ENCODE assay signal across 10 cellular contexts in the genomic region with DNA sequence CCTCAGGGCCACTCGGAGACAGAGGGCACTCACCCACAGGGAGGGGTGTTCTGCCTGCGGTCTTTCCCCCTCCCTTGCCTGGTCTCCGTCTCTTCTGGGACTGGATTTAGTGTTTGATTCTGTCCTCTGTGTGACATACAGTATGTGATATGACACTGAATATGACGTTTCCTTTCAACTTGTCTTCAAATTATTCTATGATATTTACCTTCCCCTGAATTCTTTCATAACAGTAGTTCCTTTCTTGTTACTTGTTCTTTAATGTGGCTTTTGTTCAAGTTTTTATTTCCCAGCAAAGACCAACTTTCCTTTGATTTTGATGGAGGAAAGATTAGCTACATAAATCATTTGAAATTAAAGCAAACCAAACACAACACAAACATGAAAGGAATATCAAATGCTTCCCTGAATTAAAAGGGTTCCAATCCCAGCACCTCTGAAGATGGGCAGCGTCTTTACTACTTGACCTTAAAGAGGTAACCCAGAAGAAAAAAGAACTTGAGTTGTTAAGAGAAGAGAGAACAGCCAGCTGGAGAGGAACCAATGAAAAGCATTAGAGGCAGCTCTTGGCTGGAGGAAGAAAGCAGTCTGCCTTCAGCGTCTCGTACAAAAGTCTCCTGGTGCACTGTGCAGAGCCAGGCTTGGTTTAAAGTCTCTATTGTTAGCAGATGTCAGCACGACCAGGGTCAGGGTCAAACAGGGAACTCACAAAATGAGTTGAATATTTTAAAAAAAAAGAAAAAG. TPM values are rescaled to one million over a fixed set of nuclear protein-coding genes. Genes with fewer than 3 reads are reported as not detected.
DNase-seq lines count a peak whose midpoint lies in the region; ATAC-seq and TF ChIP-seq lines count a peak whose summit lies in the region.
"Had no signal": no experiment of that assay in that cellular context is flagged by ENCODE, and none has a peak within 500 bp of the region (broad histone marks: within the 10 kb centered on the region; RNA-seq: fewer than 3 reads in every experiment).

No MANE protein-coding gene starts in this region.

- H3K4me3 ChIP-seq in PC-3 (ENCODE audit: low read length) (no peak overlapping the region), mammary epithelial cell (replicated peaks in 1 of 3; ENCODE audit: insufficient read depth in 1 of 3, low read depth in 2 of 3, low read length in 3 of 3) (no peak overlapping the region), sigmoid colon (no peak overlapping the region), body of pancreas (no peak overlapping the region)

- TF ChIP-seq POLR2A in sigmoid colon (IDR thresholded peaks at IDR 0.05) (no peak), body of pancreas (IDR thresholded peaks at IDR 0.05) (no peak)

- H3K4me2 ChIP-seq in PC-3 (ENCODE audit: low read length) (no peak overlapping the region), mammary epithelial cell (ENCODE audit: insufficient read depth, low read depth, low read length) (no peak overlapping the region)

- TF ChIP-seq CTCF in PC-3 (conservative IDR thresholded peaks at IDR 0.05; ENCODE audit: low read depth, low read length) (no peak), mammary epithelial cell (conservative IDR thresholded peaks at IDR 0.05 in 1 of 2, IDR thresholded peaks at IDR 0.05 in 1 of 2; ENCODE audit: extremely low read depth in 1 of 2, insufficient read depth in 1 of 2, low read depth in 1 of 2, low read length in 2 of 2) (no peak), sigmoid colon (IDR thresholded peaks at IDR 0.05) (no peak), body of pancreas (IDR thresholded peaks at IDR 0.05) (no peak)

- TF ChIP-seq EP300 in sigmoid colon (IDR thresholded peaks at IDR 0.05) = peak in 2 of 4 donors; percentile 40 to 68

- H2AFZ ChIP-seq in PC-3 (ENCODE audit: low read length) (peak overlapping the region; percentile 45; the same call in 1 of the 2 replicates), mammary epithelial cell (ENCODE audit: low read depth, low read length) (peak overlapping the region; percentile 50)

- intact Hi-C loops in PC-3 (cut with micrococcal nuclease) (no loop called here), mammary epithelial cell (cut with micrococcal nuclease) (no loop called here), sigmoid colon (cut with DNase I) (no loop called here), body of pancreas (cut with DNase I) (no loop called here)

- H3K9me3 ChIP-seq in PC-3 (ENCODE audit: low read length) (no peaks in the 10 kb centered on the region), mammary epithelial cell (replicated peaks; ENCODE audit: insufficient read depth, low read length) (no peaks in the 10 kb centered on the region), sigmoid colon (no peaks in the 10 kb centered on the region), body of pancreas (no peaks in the 10 kb centered on the region)

- in situ Hi-C loops in mammary epithelial cell (cut with MboI; ENCODE audit: low sequenced_read_pairs in 2 of 2) = no loop called here

- BruUV-seq in PC-3 (replicated peaks; lab: Mats Ljungman, UMichigan) (no TSS peak), mammary epithelial cell (replicated peaks; lab: Mats Ljungman, UMichigan) (no TSS peak)

- H3K9me2 ChIP-seq in PC-3 (replicated peaks; ENCODE audit: low read length) = no peaks in the 10 kb centered on the region

- H3K27ac ChIP-seq in PC-3 (ENCODE audit: low read length) = no peak overlapping the region
- H3K27ac ChIP-seq in mammary epithelial cell (ENCODE audit: insufficient read depth, low read depth, low read length) = no peak overlapping the region
- peak overlapping the region; percentile 52 for H3K27ac ChIP-seq in layer of hippocampus (ENCODE audit: low read depth, low read length)
- H3K27ac ChIP-seq in sigmoid colon = peak overlapping the region; percentile 78 to 84 (median 80)
- H3K27ac ChIP-seq in body of pancreas = no peak overlapping the region

- CTCF ChIA-PET in PC-3 (lab: Charles Lee) = interaction anchor here (0.5 to 1.0 kb wide), 2 partner anchors 55 to 835 kb away, joined by 3 read pairs; no protein-coding TSS in a partner anchor
- CTCF ChIA-PET in mammary epithelial cell (lab: Charles Lee; ENCODE audit: low non-redundant PET) = interaction anchor here (0.6 to 0.7 kb wide), 2 partner anchors 23 to 216 kb away, joined by 3 read pairs; no protein-coding TSS in a partner anchor

- 14% methylated on average over 8 of the region's 8 CpGs for WGBS in mammary epithelial cell (ENCODE audit: low coverage, missing lambda C conversion rate)
- 14 to 35% methylated on average over 8 of the region's 8 CpGs for WGBS in sigmoid colon, 2 donors
- WGBS in body of pancreas, 2 donors = 37 to 42% methylated on average over 8 of the region's 8 CpGs

- H3K36me3 ChIP-seq in PC-3 (ENCODE audit: low read depth, low read length) (no peaks in the 10 kb centered on the region), mammary epithelial cell (ENCODE audit: insufficient read depth, low read length) (no peaks in the 10 kb centered on the region), sigmoid colon (no peaks in the 10 kb centered on the region), body of pancreas (replicated peaks in 1 of 2; ENCODE audit: insufficient read depth in 1 of 2, low read depth in 2 of 2) (no peaks in the 10 kb centered on the region)

- H3K4me1 ChIP-seq in PC-3 (ENCODE audit: insufficient read depth, low read length) = no peaks in the 10 kb centered on the region
- H3K4me1 ChIP-seq in mammary epithelial cell (ENCODE audit: insufficient read depth, low read length) = peaks cover 7% of the 10 kb centered on the region
- H3K4me1 ChIP-seq in sigmoid colon = peaks cover 0 to 33% (median 30%) of the 10 kb centered on the region in 4 donors
- H3K4me1 ChIP-seq in body of pancreas = no peaks in the 10 kb centered on the region

- dilution Hi-C loops in mammary epithelial cell (cut with HindIII; ENCODE audit: low sequenced_read_pairs) = no loop called here

- no peaks in the 10 kb centered on the region for H3F3A ChIP-seq in PC-3 (ENCODE audit: low read length, unreplicated experiment)

- no peaks in the 10 kb centered on the region for H3K79me2 ChIP-seq in PC-3 (ENCODE audit: low read length)
- H3K79me2 ChIP-seq in mammary epithelial cell (ENCODE audit: insufficient read depth, low read length) = no peaks in the 10 kb centered on the region

- H3K27me3 ChIP-seq in PC-3 (ENCODE audit: low read length) = no peaks in the 10 kb centered on the region
- peaks cover 2% of the 10 kb centered on the region for H3K27me3 ChIP-seq in mammary epithelial cell (ENCODE audit: insufficient read depth, low read length)
- H3K27me3 ChIP-seq in layer of hippocampus (ENCODE audit: control insufficient read depth, insufficient read depth, low read length) = no peaks in the 10 kb centered on the region
- H3K27me3 ChIP-seq in sigmoid colon = no peaks in the 10 kb centered on the region
- H3K27me3 ChIP-seq in body of pancreas = no peaks in the 10 kb centered on the region

- POLR2A ChIA-PET in PC-3 (lab: Charles Lee; ENCODE audit: unreplicated experiment) = interaction anchor here (1.1 kb wide), 1 partner anchor 18 kb away, joined by 8 read pairs; the partner anchor contains the start of gene RHEB

- ATAC-seq in PC-3 (no peak), body of pancreas (no peak), GM21528 (IDR thresholded peaks at IDR 0.05; ENCODE audit: low FRiP score, unreplicated experiment) (no peak), GM21717 (IDR thresholded peaks at IDR 0.05; ENCODE audit: unreplicated experiment) (no peak)

- no peak overlapping the region for H3K9ac ChIP-seq in PC-3 (ENCODE audit: low read length)
- H3K9ac ChIP-seq in mammary epithelial cell (ENCODE audit: insufficient read depth, low read length) = no peak overlapping the region

- H4K20me1 ChIP-seq in PC-3 (ENCODE audit: low read length) = no peaks in the 10 kb centered on the region
- H4K20me1 ChIP-seq in mammary epithelial cell (ENCODE audit: insufficient read depth, low read length) = no peaks in the 10 kb centered on the region

- no peak for DNase-seq in PC-3
- no peak for DNase-seq in mammary epithelial cell
- peak; percentile 87 for DNase-seq in sigmoid colon
- no peak for DNase-seq in body of pancreas
- DNase-seq in T1000 (lab: John Stamatoyannopoulos, UW) = no peak
- DNase-seq: activated CD4-positive, alpha-beta T cell treated with anti-CD3 and anti-CD28 coated beads, Interleukin-2, amount 50 U/mL, for 4 hours; MM.1S had no signal

RNA-seq across cellular contexts. Expression of gene RHEB, which starts 18.3 kb away (rescaled TPM):
- total RNA-seq in PC-3 (2014; rRNA removed) = 87.0 and 99.3 TPM in 2 replicates
- 100 to 1,000 TPM in 1 of 2 donors, 10 to 100 TPM in 1; 57.3 to 105 TPM for total RNA-seq in mammary epithelial cell
- 56.0 TPM for polyA plus RNA-seq in mammary epithelial cell
- polyA minus RNA-seq in mammary epithelial cell = 93.7 TPM
- total RNA-seq in sigmoid colon = 100 to 1,000 TPM; 121 to 162 (median 136) TPM
- 100 to 1,000 TPM in 1 of 3 donors, 10 to 100 TPM in 2; 48.3 to 110 (median 91.3) TPM for polyA plus RNA-seq in sigmoid colon
- total RNA-seq in body of pancreas = 10 to 100 TPM; 44.9 to 91.0 TPM

Comparison
In these comparisons a context has a peak if more than half of its experiments do, and no peak if none do; other contexts are left out.
1. H3K27ac ChIP-seq: peak in layer of hippocampus (single experiment) and sigmoid colon (4 of 4); none in PC-3 (single experiment), mammary epithelial cell (single experiment) and body of pancreas (0 of 4).